8 cellular contexts compared by ENCODE assay signal in genomic region chr12:107091381-107091780, GRCh38. TPM values are rescaled to one million over a fixed set of nuclear protein-coding genes. Genes with fewer than 3 reads are reported as not detected.
A peak's percentile ranks its signal among the peaks of the same experiment; 100 is the strongest.
DNase-seq lines count a peak whose midpoint lies in the region; ATAC-seq and TF ChIP-seq lines count a peak whose summit lies in the region.

No MANE protein-coding gene starts in this region.

- ATAC-seq in right cardiac atrium, result no peak
- ATAC-seq in HG03159 (IDR thresholded peaks at IDR 0.05; ENCODE audit: unreplicated experiment), result no peak

- H3K4me3 ChIP-seq in SJSA1, result peak overlapping the region; percentile 66
- peak overlapping the region; percentile 88 for H3K4me3 ChIP-seq in right cardiac atrium (ENCODE audit: low read length)
- H3K4me3 ChIP-seq in suprapubic skin, result peak overlapping the region; percentile 90

- WGBS in right cardiac atrium, result 11% methylated on average over 4 of the region's 4 CpGs
- WGBS in suprapubic skin, result 16% methylated on average over 4 of the region's 4 CpGs

- TF ChIP-seq POLR2A in suprapubic skin (IDR thresholded peaks at IDR 0.05), result no peak

- no peak for TF ChIP-seq EP300 in suprapubic skin (IDR thresholded peaks at IDR 0.05)

- H3K9me3 ChIP-seq in SJSA1 (replicated peaks) (no peaks in the 10 kb centered on the region), right cardiac atrium (ENCODE audit: control insufficient read depth, low read length) (no peaks in the 10 kb centered on the region), suprapubic skin (no peaks in the 10 kb centered on the region)

- intact Hi-C loops in right cardiac atrium (cut with DNase I), result loop anchor here in 3 of 4 donors (10.0 kb wide), 2 partner anchors 107 to 137 kb away; partner anchors contain the start of genes TMEM263 (in 2 of the 3) and MTERF2 (in 1 of the 3)

- H3K36me3 ChIP-seq in SJSA1 (peaks cover 6% of the 10 kb centered on the region; the same call in 1 of the 2 replicates), suprapubic skin (no peaks in the 10 kb centered on the region)

- TF ChIP-seq CTCF in suprapubic skin (IDR thresholded peaks at IDR 0.05), result no peak

- peaks cover 21% of the 10 kb centered on the region for H3K4me1 ChIP-seq in SJSA1 (replicated peaks)
- no peaks in the 10 kb centered on the region for H3K4me1 ChIP-seq in right cardiac atrium (ENCODE audit: control insufficient read depth, insufficient read depth, low read length)
- peaks cover 28% of the 10 kb centered on the region for H3K4me1 ChIP-seq in suprapubic skin

- DNase-seq in NCI-H1417 (lab: John Stamatoyannopoulos, UW) (peak in 2 of 3 experiments; percentile 34 to 72), NCI-H1417 treated with DMSO at 0.1 percent for 48 hours (lab: John Stamatoyannopoulos, UW) (no peak), SJSA1 (ENCODE audit: low read depth in 1 of 2, low spot score in 2 of 2) (peak in 1 of 2 experiments; percentile 35), right cardiac atrium (no peak), suprapubic skin (ENCODE audit: low spot score in 2 of 2) (no peak), SIG-M5 treated with dmso at 0.1 percent for 504 hours (lab: John Stamatoyannopoulos, UW; ENCODE audit: unreplicated experiment) (no peak), NOMO-1 (lab: John Stamatoyannopoulos, UW; ENCODE audit: unreplicated experiment in 2 of 2) (no peak)

- H3K27me3 ChIP-seq in SJSA1 (replicated peaks), result no peaks in the 10 kb centered on the region
- no peaks in the 10 kb centered on the region for H3K27me3 ChIP-seq in right cardiac atrium (ENCODE audit: control insufficient read depth, insufficient read depth)
- H3K27me3 ChIP-seq in suprapubic skin, result no peaks in the 10 kb centered on the region

- H3K27ac ChIP-seq in SJSA1 (no peak overlapping the region), right cardiac atrium (ENCODE audit: low read length) (peak overlapping the region; percentile 40), suprapubic skin (no peak overlapping the region)

RNA-seq across cellular contexts. Expression of gene CRY1, which starts 2.0 kb away (rescaled TPM):
- 36.8 and 38.4 TPM in 2 replicates for total RNA-seq in SJSA1 (2014; rRNA removed; shearing (Covaris generic))
- total RNA-seq in right cardiac atrium, result 10 to 100 TPM; 12.2 to 26.8 (median 16.3) TPM
- polyA plus RNA-seq in right cardiac atrium, result 6.9 TPM
- total RNA-seq in suprapubic skin, result 10 to 100 TPM; 18.1 to 37.2 (median 35.0) TPM

Comparison
In these comparisons a context has a peak if more than half of its experiments do, and no peak if none do; other contexts are left out.
1. DNase-seq: peak in NCI-H1417 (2 of 3); none in NCI-H1417 treated with DMSO at 0.1 percent for 48 hours (single experiment), right cardiac atrium (0 of 3), suprapubic skin (0 of 2), SIG-M5 treated with dmso at 0.1 percent for 504 hours (single experiment) and NOMO-1 (0 of 2).
2. Peak in every context shown above with its lines, with median percentiles within 50 percentile points of each other: H3K4me3 ChIP-seq.